In genomic region chr16:50490828-50491227, GRCh38 we compare ENCODE assay signal across 31 cellular contexts. TPM values are rescaled to one million over a fixed set of nuclear protein-coding genes. Genes with fewer than 3 reads are reported as not detected.
"Had no signal": no experiment of that assay in that cellular context is flagged by ENCODE, and none has a peak within 500 bp of the region (broad histone marks: within the 10 kb centered on the region; RNA-seq: fewer than 3 reads in every experiment).

No MANE protein-coding gene starts in this region.

- H3K4me1 Mint-ChIP-seq: immature natural killer cell; stimulated activated naive CD8-positive, alpha-beta T cell treated with anti-CD3 and anti-CD28 coated beads, Interleukin-15, amount 100 ng/mL, for 72 hours had no signal

- H3K9me3 Mint-ChIP-seq: immature natural killer cell had no signal

- H3K4me3 ChIP-seq: colonic mucosa, esophagus muscularis mucosa, gastroesophageal sphincter, heart right ventricle, lower lobe of right lung, ovary, psoas muscle, skin epidermis, suprapubic skin had no signal

- H3K27ac Mint-ChIP-seq: dendritic cell treated with granulocyte-macrophage colony-stimulating factor and Interleukin-4, amounts not matched to agents 40 ng/mL and 50 ng/mL, for 4 days; immature natural killer cell; naive thymus-derived CD8-positive, alpha-beta T cell; nephron progenitor cell; stimulated activated naive CD8-positive, alpha-beta T cell treated with anti-CD3 and anti-CD28 coated beads, Interleukin-15, amount 100 ng/mL, for 72 hours had no signal

- H3K4me1 ChIP-seq: colonic mucosa, esophagus muscularis mucosa, foreskin keratinocyte, gastroesophageal sphincter, heart right ventricle, lower lobe of right lung, psoas muscle, suprapubic skin had no signal

- H3K27ac ChIP-seq: colonic mucosa, esophagus muscularis mucosa, foreskin keratinocyte, gastroesophageal sphincter, heart right ventricle, lower lobe of right lung, ovary, psoas muscle, skin epidermis, suprapubic skin had no signal

- FAIRE-seq: endothelial cell of umbilical vein, keratinocyte had no signal

- H3K36me3 ChIP-seq: colonic mucosa, esophagus muscularis mucosa, gastroesophageal sphincter, heart right ventricle, lower lobe of right lung, ovary, suprapubic skin had no signal

- H3K4me3 Mint-ChIP-seq: dendritic cell treated with granulocyte-macrophage colony-stimulating factor and Interleukin-4, amounts not matched to agents 40 ng/mL and 50 ng/mL, for 4 days; immature natural killer cell; naive thymus-derived CD8-positive, alpha-beta T cell; nephron progenitor cell; stimulated activated naive CD8-positive, alpha-beta T cell treated with anti-CD3 and anti-CD28 coated beads, Interleukin-15, amount 100 ng/mL, for 72 hours had no signal

- H3K36me3 Mint-ChIP-seq: immature natural killer cell; naive thymus-derived CD8-positive, alpha-beta T cell had no signal

- DNase-seq: colonic mucosa; effector CD8-positive, alpha-beta T cell; foreskin keratinocyte; glutamatergic neuron; heart right ventricle; hippocampal formation; immature natural killer cell; left ventricle myocardium superior; lower lobe of right lung; naive thymus-derived CD8-positive, alpha-beta T cell; nephron progenitor cell; occipital lobe; ovary; posterior cingulate gyrus; psoas muscle; right cardiac atrium; stimulated activated CD4-positive, alpha-beta T cell treated with anti-CD3 and anti-CD28 coated beads, Interleukin-12 subunit alpha, Interleukin-12 subunit beta, amount 100 ng/mL, for 4 hours; stimulated activated CD4-positive, alpha-beta T cell treated with anti-CD3 and anti-CD28 coated beads, Interleukin-1b, Interleukin-23, amount 100 ng/mL, for 48 hours; stimulated activated CD4-positive, alpha-beta T cell treated with anti-CD3 and anti-CD28 coated beads, Interleukin-4, amount 100 ng/mL, for 1 hour; stimulated activated CD8-positive, alpha-beta memory T cell treated with anti-CD3 and anti-CD28 coated beads, Interleukin-4, amount 100 ng/mL, for 48 hours; stimulated activated naive CD4-positive, alpha-beta T cell; stimulated activated naive CD8-positive, alpha-beta T cell treated with anti-CD3 and anti-CD28 coated beads, Interleukin-15, amount 100 ng/mL, for 72 hours; trophoblast cell had no signal

- H3K27me3 ChIP-seq: colonic mucosa, esophagus muscularis mucosa, gastroesophageal sphincter, ovary, suprapubic skin had no signal

- H3K9me3 ChIP-seq: colonic mucosa, esophagus muscularis mucosa, gastroesophageal sphincter, ovary, suprapubic skin had no signal

- ATAC-seq: foreskin keratinocyte; gastroesophageal sphincter; heart right ventricle; left ventricle myocardium superior; lower lobe of right lung; naive thymus-derived CD8-positive, alpha-beta T cell; psoas muscle; right cardiac atrium; stimulated activated naive CD8-positive, alpha-beta T cell treated with anti-CD3 and anti-CD28 coated beads, Interleukin-15, amount 100 ng/mL, for 72 hours had no signal

RNA-seq across cellular contexts. Expression of gene NKD1, which starts 57.4 kb away (rescaled TPM):
- total RNA-seq: endothelial cell of umbilical vein, epithelial cell of proximal tubule had no signal
- polyA plus RNA-seq: endothelial cell of umbilical vein, immature natural killer cell had no signal
